Comparison of ENCODE assay signal across 8 cellular contexts in genomic region chr2:176653856-176654443, GRCh38.
A peak's percentile ranks its signal among the peaks of the same experiment; 100 is the strongest.
DNase-seq lines count a peak whose midpoint lies in the region; ATAC-seq and TF ChIP-seq lines count a peak whose summit lies in the region.

No MANE protein-coding gene starts in this region.

- DNase-seq in CD4-positive, alpha-beta T cell = peak in 2 of 10 experiments; percentile 7 to 8
- DNase-seq in NCI-H2227 treated with DMSO at 0.1 percent for 48 hours (lab: John Stamatoyannopoulos, UW) (peak; percentile 83), Right ventricle myocardium superior (peak; percentile 61), prostate gland (ENCODE audit: low spot score) (peak; percentile 14)
- DNase-seq in activated CD8-positive, alpha-beta T cell treated with anti-CD3 and anti-CD28 coated beads, Interleukin-2, amount 10 ng/mL, durations not matched to agents 7 days and 5 days = peak; percentile 59

- H3K27me3 Mint-ChIP-seq in CD4-positive, alpha-beta T cell = peaks cover 79% of the 10 kb centered on the region
- H3K27me3 Mint-ChIP-seq in activated CD8-positive, alpha-beta T cell treated with anti-CD3 and anti-CD28 coated beads, Interleukin-2, amount 10 ng/mL, durations not matched to agents 7 days and 5 days (ENCODE audit: low read depth) = peaks cover 39% of the 10 kb centered on the region

- H3K4me1 Mint-ChIP-seq in CD4-positive, alpha-beta T cell (ENCODE audit: low read depth) = peaks cover 5% of the 10 kb centered on the region
- peaks cover 24% of the 10 kb centered on the region for H3K4me1 Mint-ChIP-seq in activated CD8-positive, alpha-beta T cell treated with anti-CD3 and anti-CD28 coated beads, Interleukin-2, amount 10 ng/mL, durations not matched to agents 7 days and 5 days (ENCODE audit: low read depth)

- no peak overlapping the region for H3K4me3 ChIP-seq in prostate gland

- ATAC-seq in CD4-positive, alpha-beta T cell (ENCODE audit: poor library complexity) = peak; percentile 51
- peak; percentile 94 for ATAC-seq in GM18868 (IDR thresholded peaks at IDR 0.05; ENCODE audit: unreplicated experiment)
- ATAC-seq in HG03097 (IDR thresholded peaks at IDR 0.05; ENCODE audit: low FRiP score, unreplicated experiment) = peak; percentile 86
- ATAC-seq in activated CD8-positive, alpha-beta T cell treated with anti-CD3 and anti-CD28 coated beads, Interleukin-2, amount 10 ng/mL, durations not matched to agents 7 days and 5 days = peak; percentile 64
- peak; percentile 93 for ATAC-seq in Right ventricle myocardium superior (ENCODE audit: poor library complexity)
- ATAC-seq in GM21528 (IDR thresholded peaks at IDR 0.05; ENCODE audit: low FRiP score, unreplicated experiment) = no peak

- H3K4me3 Mint-ChIP-seq in CD4-positive, alpha-beta T cell = no peak overlapping the region
- H3K4me3 Mint-ChIP-seq in activated CD8-positive, alpha-beta T cell treated with anti-CD3 and anti-CD28 coated beads, Interleukin-2, amount 10 ng/mL, durations not matched to agents 7 days and 5 days = no peak overlapping the region

- no peaks in the 10 kb centered on the region for H3K9me3 ChIP-seq in CD4-positive, alpha-beta T cell (ENCODE audit: control insufficient read depth, low read length)
- H3K9me3 ChIP-seq in prostate gland = no peaks in the 10 kb centered on the region

- no peak for TF ChIP-seq POLR2A in prostate gland (IDR thresholded peaks at IDR 0.05)

- no peak overlapping the region for H3K27ac Mint-ChIP-seq in CD4-positive, alpha-beta T cell
- no peak overlapping the region for H3K27ac Mint-ChIP-seq in activated CD8-positive, alpha-beta T cell treated with anti-CD3 and anti-CD28 coated beads, Interleukin-2, amount 10 ng/mL, durations not matched to agents 7 days and 5 days

- 33% methylated on average over 10 of the region's 10 CpGs for WGBS in prostate gland

- no peaks in the 10 kb centered on the region for H3K36me3 ChIP-seq in prostate gland

- POLR2A ChIA-PET in CD4-positive, alpha-beta T cell (lab: Charles Lee) = no interaction called here
- POLR2A ChIA-PET in activated CD8-positive, alpha-beta T cell treated with anti-CD3 and anti-CD28 coated beads, Interleukin-2, amount 10 ng/mL, durations not matched to agents 7 days and 5 days (lab: Charles Lee) = no interaction called here

- CTCF ChIA-PET in CD4-positive, alpha-beta T cell (lab: Charles Lee) = no interaction called here
- CTCF ChIA-PET in activated CD8-positive, alpha-beta T cell treated with anti-CD3 and anti-CD28 coated beads, Interleukin-2, amount 10 ng/mL, durations not matched to agents 7 days and 5 days (lab: Charles Lee) = interaction anchor here (0.7 to 5.2 kb wide), 18 partner anchors 9 to 628 kb away, joined by 3 to 71 read pairs (median 4); no protein-coding TSS in a partner anchor

- H3K27me3 ChIP-seq in CD4-positive, alpha-beta T cell (ENCODE audit: control insufficient read depth, insufficient read depth, low read length) = peaks cover 24% of the 10 kb centered on the region
- no peaks in the 10 kb centered on the region for H3K27me3 ChIP-seq in prostate gland (replicated peaks; ENCODE audit: insufficient read depth)

- H3K27ac ChIP-seq in CD4-positive, alpha-beta T cell (ENCODE audit: low read depth, low read length) = no peak overlapping the region
- no peak overlapping the region for H3K27ac ChIP-seq in prostate gland

- H3K4me1 ChIP-seq in prostate gland (replicated peaks) = no peaks in the 10 kb centered on the region

- intact Hi-C loops in CD4-positive, alpha-beta T cell (cut with DNase I, micrococcal nuclease) = loop anchor here (2.0 to 10.0 kb wide), 3 partner anchors 491 to 1952 kb away; no protein-coding TSS in a partner anchor
- intact Hi-C loops in Right ventricle myocardium superior (cut with DNase I) (loop anchor here (5.0 kb wide), 2 partner anchors 158 to 498 kb away; no protein-coding TSS in a partner anchor), prostate gland (cut with DNase I) (no loop called here)

- H3K9me3 Mint-ChIP-seq in CD4-positive, alpha-beta T cell = no peaks in the 10 kb centered on the region
- H3K9me3 Mint-ChIP-seq in activated CD8-positive, alpha-beta T cell treated with anti-CD3 and anti-CD28 coated beads, Interleukin-2, amount 10 ng/mL, durations not matched to agents 7 days and 5 days (ENCODE audit: insufficient read depth) = no peaks in the 10 kb centered on the region

- TF ChIP-seq CTCF in CD4-positive, alpha-beta T cell (IDR thresholded peaks at IDR 0.05) = peak; percentile 30
- TF ChIP-seq CTCF in prostate gland (IDR thresholded peaks at IDR 0.05) = peak in 2 of 4 experiments; percentile 47 to 52

- no peaks in the 10 kb centered on the region for H3K36me3 Mint-ChIP-seq in CD4-positive, alpha-beta T cell (ENCODE audit: low read depth)
- H3K36me3 Mint-ChIP-seq in activated CD8-positive, alpha-beta T cell treated with anti-CD3 and anti-CD28 coated beads, Interleukin-2, amount 10 ng/mL, durations not matched to agents 7 days and 5 days (ENCODE audit: low read depth) = no peaks in the 10 kb centered on the region
